In genomic region chr17:64001763-64002529, GRCh38 we compare ENCODE assay signal across 12 cellular contexts. TPM values are rescaled to one million over a fixed set of nuclear protein-coding genes. Genes with fewer than 3 reads are reported as not detected.
A peak's percentile ranks its signal among the peaks of the same experiment; 100 is the strongest.
DNase-seq lines count a peak whose midpoint lies in the region; ATAC-seq and TF ChIP-seq lines count a peak whose summit lies in the region.
"Had no signal": no experiment of that assay in that cellular context is flagged by ENCODE, and none has a peak within 500 bp of the region (broad histone marks: within the 10 kb centered on the region; RNA-seq: fewer than 3 reads in every experiment).

No MANE protein-coding gene starts in this region.

- H3K36me3 Mint-ChIP-seq in H9 (ENCODE audit: insufficient read depth in 1 of 3, low read depth in 3 of 3) = 0 out of 7 replicates have a peak, but pooled peaks cover 0 to 2% (median 0%) of the 10 kb centered on the region in 3 experiments
- H3K36me3 Mint-ChIP-seq in naive thymus-derived CD4-positive, alpha-beta T cell = peaks cover 0 to 11% (median 0%) of the 10 kb centered on the region in 5 donors
- H3K36me3 Mint-ChIP-seq in activated T-helper 17 cell treated with anti-CD3 and anti-CD28 coated beads, Interleukin-2, amount 50 U/mL, for 72 hours (ENCODE audit: low read depth) = peaks cover 32% of the 10 kb centered on the region

- WGBS in H9 (ENCODE audit: extremely low coverage, insufficient read length, low lambda C conversion rate) = no CpG with 5 or more reads among the region's 14 CpGs
- WGBS in prostate gland = 85% methylated on average over 14 of the region's 14 CpGs

- H2BK20ac ChIP-seq in H9 (ENCODE audit: low read depth, low read length, poor library complexity, severe bottlenecking) = no peak overlapping the region

- no peak overlapping the region for H3K4me3 Mint-ChIP-seq in H9
- H3K4me3 Mint-ChIP-seq in naive thymus-derived CD4-positive, alpha-beta T cell = no peak overlapping the region
- H3K4me3 Mint-ChIP-seq in activated T-helper 17 cell treated with anti-CD3 and anti-CD28 coated beads, Interleukin-2, amount 50 U/mL, for 72 hours = no peak overlapping the region

- DNase-seq in H9 (peak; percentile 33), epithelial cell of esophagus (ENCODE audit: low read depth) (peak; percentile 61), prostate gland (ENCODE audit: low spot score) (no peak), NOMO-1 (lab: John Stamatoyannopoulos, UW; ENCODE audit: unreplicated experiment in 2 of 2) (no peak)
- no peak for DNase-seq in naive thymus-derived CD4-positive, alpha-beta T cell
- DNase-seq in NK-92 treated with Interleukin-12 subunit alpha and Interleukin-12 subunit beta, amount 100 ng/mL, for 24 hours (lab: John Stamatoyannopoulos, UW) = no peak
- DNase-seq: cortex of kidney, KG1, NCI-H345 had no signal

- H3K56ac ChIP-seq in H9 (ENCODE audit: insufficient read length, low read depth, low read length) = no peak overlapping the region

- POLR2A ChIA-PET in naive thymus-derived CD4-positive, alpha-beta T cell (lab: Charles Lee) = interaction anchor here (0.5 to 7.3 kb wide), 5 partner anchors 15 to 114 kb away, joined by 3 to 58 read pairs (median 8); partner anchors contain the start of gene ICAM2

- H3K4me1 Mint-ChIP-seq in H9 = peaks cover 9 to 25% of the 10 kb centered on the region in 2 experiments
- H3K4me1 Mint-ChIP-seq in naive thymus-derived CD4-positive, alpha-beta T cell = peaks cover 32 to 50% (median 38%) of the 10 kb centered on the region in 7 donors
- peaks cover 11% of the 10 kb centered on the region for H3K4me1 Mint-ChIP-seq in activated T-helper 17 cell treated with anti-CD3 and anti-CD28 coated beads, Interleukin-2, amount 50 U/mL, for 72 hours

- no peak overlapping the region for H4K91ac ChIP-seq in H9 (ENCODE audit: insufficient read length, low read depth, low read length)

- H3K9me3 Mint-ChIP-seq in H9 = no peaks in the 10 kb centered on the region; a peak in 1 of 5 replicates
- no peaks in the 10 kb centered on the region for H3K9me3 Mint-ChIP-seq in naive thymus-derived CD4-positive, alpha-beta T cell
- H3K9me3 Mint-ChIP-seq in activated T-helper 17 cell treated with anti-CD3 and anti-CD28 coated beads, Interleukin-2, amount 50 U/mL, for 72 hours = no peaks in the 10 kb centered on the region

- peaks cover 11% of the 10 kb centered on the region for H3K23me2 ChIP-seq in H9 (ENCODE audit: insufficient read length, low read depth, low read length, poor library complexity, severe bottlenecking)

- no peak overlapping the region for H2BK5ac ChIP-seq in H9 (ENCODE audit: insufficient read length, low read length)

- peaks cover 11% of the 10 kb centered on the region; the same call in 1 of the 2 replicates for H3K27me3 ChIP-seq in ACC112 (ENCODE audit: insufficient read depth, low read length)
- H3K27me3 ChIP-seq in H9 (ENCODE audit: insufficient read depth, low read length) = peaks cover 3% of the 10 kb centered on the region; the same call in 1 of the 2 replicates
- H3K27me3 ChIP-seq in naive thymus-derived CD4-positive, alpha-beta T cell (ENCODE audit: control insufficient read depth in 2 of 2, insufficient read depth in 2 of 2, low read length in 2 of 2) = no peaks in the 10 kb centered on the region
- H3K27me3 ChIP-seq in prostate gland (replicated peaks; ENCODE audit: insufficient read depth) = no peaks in the 10 kb centered on the region
- H3K27me3 ChIP-seq: Peyer's patch had no signal

- H2BK15ac ChIP-seq in H9 (ENCODE audit: low read depth, low read length) = no peak overlapping the region

- peaks cover 29% of the 10 kb centered on the region for H3K4me1 ChIP-seq in ACC112 (ENCODE audit: control insufficient read depth, insufficient read depth, low read length, unreplicated experiment)
- 0 out of 2 replicates have a peak, but pooled peaks cover 3% of the 10 kb centered on the region for H3K4me1 ChIP-seq in H9 (ENCODE audit: insufficient read depth, low read length)
- peaks cover 19 to 24% of the 10 kb centered on the region in 2 donors for H3K4me1 ChIP-seq in naive thymus-derived CD4-positive, alpha-beta T cell (ENCODE audit: control insufficient read depth in 2 of 2, insufficient read depth in 2 of 2, low read length in 2 of 2)
- no peaks in the 10 kb centered on the region for H3K4me1 ChIP-seq in prostate gland (replicated peaks)

- H2AFZ ChIP-seq in ACC112 (ENCODE audit: low read length, unreplicated experiment) = no peak overlapping the region
- H2AFZ ChIP-seq in H9 (ENCODE audit: low read length) = no peak overlapping the region

- H3K79me2 ChIP-seq in ACC112 (ENCODE audit: control insufficient read depth, insufficient read depth, low read length, unreplicated experiment) (no peaks in the 10 kb centered on the region), H9 (ENCODE audit: insufficient read depth, low read length) (no peaks in the 10 kb centered on the region)

- no peak overlapping the region for H2BK12ac ChIP-seq in H9 (ENCODE audit: insufficient read length, low read depth, low read length)

- H4K20me1 ChIP-seq in H9 (ENCODE audit: control insufficient read depth, insufficient read depth, insufficient read length) = no peaks in the 10 kb centered on the region

- no peak overlapping the region for H4K8ac ChIP-seq in H9 (replicated peaks; ENCODE audit: insufficient read length, low read depth, low read length)

- no peak overlapping the region for H3K4me2 ChIP-seq in H9 (ENCODE audit: insufficient read depth, insufficient read length, low read length)

- H2BK120ac ChIP-seq in H9 (ENCODE audit: low read depth, low read length, poor library complexity, severe bottlenecking) = no peak overlapping the region

- TF ChIP-seq CTCF in H9 (conservative IDR thresholded peaks at IDR 0.05) (no peak), epithelial cell of esophagus (IDR thresholded peaks at IDR 0.05; ENCODE audit: insufficient read depth, low read depth, low read length, missing control alignments) (no peak), prostate gland (IDR thresholded peaks at IDR 0.05) (no peak)

- no peak overlapping the region for H3T11ph ChIP-seq in H9 (ENCODE audit: low read length)

- intact Hi-C loops in naive thymus-derived CD4-positive, alpha-beta T cell (cut with micrococcal nuclease) = no loop called here
- intact Hi-C loops in prostate gland (cut with DNase I) = no loop called here

- no peak overlapping the region for H3K27ac Mint-ChIP-seq in H9
- peak overlapping the region in 6 of 9 donors; percentile 18 to 75 (median 56) for H3K27ac Mint-ChIP-seq in naive thymus-derived CD4-positive, alpha-beta T cell
- no peak overlapping the region for H3K27ac Mint-ChIP-seq in activated T-helper 17 cell treated with anti-CD3 and anti-CD28 coated beads, Interleukin-2, amount 50 U/mL, for 72 hours

- no peak overlapping the region; the same call in 1 of the 2 replicates for H3K14ac ChIP-seq in H9 (ENCODE audit: insufficient read depth, low read length)

- no peak overlapping the region for H3K4ac ChIP-seq in H9 (ENCODE audit: low read depth, low read length)

- H3K9ac ChIP-seq in H9 (ENCODE audit: extremely low read depth, insufficient read length, low read length) = no peak overlapping the region

- no peaks in the 10 kb centered on the region for H3K9me3 ChIP-seq in H9 (ENCODE audit: control insufficient read depth, low read depth, low read length)
- H3K9me3 ChIP-seq in naive thymus-derived CD4-positive, alpha-beta T cell (ENCODE audit: control insufficient read depth in 2 of 3, low read length in 3 of 3) = no peaks in the 10 kb centered on the region
- no peaks in the 10 kb centered on the region for H3K9me3 ChIP-seq in prostate gland
- H3K9me3 ChIP-seq: Peyer's patch had no signal

- CTCF ChIA-PET in naive thymus-derived CD4-positive, alpha-beta T cell (lab: Charles Lee) = interaction anchor here (1.7 to 2.3 kb wide), 2 partner anchors 11 to 24 kb away, joined by 5 to 7 read pairs; no protein-coding TSS in a partner anchor

- no peak for TF ChIP-seq POLR2A in prostate gland (IDR thresholded peaks at IDR 0.05)

- H3K18ac ChIP-seq in H9 (ENCODE audit: insufficient read length, low read depth, low read length) = no peak overlapping the region

- H3K79me1 ChIP-seq in H9 (ENCODE audit: insufficient read depth, low read depth, low read length, poor library complexity, severe bottlenecking) = no peaks in the 10 kb centered on the region

- no peak overlapping the region for H3K4me3 ChIP-seq in ACC112 (ENCODE audit: low read depth, low read length)
- no peak overlapping the region for H3K4me3 ChIP-seq in epithelial cell of esophagus (ENCODE audit: low read length)
- H3K4me3 ChIP-seq in naive thymus-derived CD4-positive, alpha-beta T cell (ENCODE audit: low read length) = no peak overlapping the region
- H3K4me3 ChIP-seq in prostate gland = no peak overlapping the region
- H3K4me3 ChIP-seq: Peyer's patch had no signal

- peaks cover 32% of the 10 kb centered on the region for H3K27me3 Mint-ChIP-seq in H9 (ENCODE audit: low read depth)
- H3K27me3 Mint-ChIP-seq in naive thymus-derived CD4-positive, alpha-beta T cell = peaks cover 0 to 6% (median 0%) of the 10 kb centered on the region in 5 donors
- no peaks in the 10 kb centered on the region for H3K27me3 Mint-ChIP-seq in activated T-helper 17 cell treated with anti-CD3 and anti-CD28 coated beads, Interleukin-2, amount 50 U/mL, for 72 hours

- H3K23ac ChIP-seq in H9 (ENCODE audit: insufficient read length, low read depth, low read length) = no peak overlapping the region

- no peak for ATAC-seq in naive thymus-derived CD4-positive, alpha-beta T cell
- ATAC-seq in activated T-helper 17 cell treated with anti-CD3 and anti-CD28 coated beads, Interleukin-2, amount 50 U/mL, for 72 hours (replicated peaks) = no peak

- H2AK5ac ChIP-seq in H9 (ENCODE audit: insufficient read length, low read length) = no peak overlapping the region

- H4K5ac ChIP-seq in H9 (ENCODE audit: insufficient read length, low read depth, low read length) = no peak overlapping the region

- H3K36me3 ChIP-seq in ACC112 (ENCODE audit: insufficient read depth, low read length) (no peaks in the 10 kb centered on the region), prostate gland (no peaks in the 10 kb centered on the region)
- H3K36me3 ChIP-seq in naive thymus-derived CD4-positive, alpha-beta T cell (ENCODE audit: control insufficient read depth in 2 of 3, insufficient read depth in 3 of 3, low read length in 3 of 3) = peaks cover 7 to 55% (median 16%) of the 10 kb centered on the region in 3 experiments
- H3K36me3 ChIP-seq: Peyer's patch had no signal

- H3K27ac ChIP-seq in ACC112 (ENCODE audit: low read depth, low read length) (peak overlapping the region; percentile 55), H9 (ENCODE audit: insufficient read length, low read depth, low read length) (no peak overlapping the region), prostate gland (no peak overlapping the region)
- no peak overlapping the region for H3K27ac ChIP-seq in naive thymus-derived CD4-positive, alpha-beta T cell (ENCODE audit: low read depth, low read length)

RNA-seq across cellular contexts. Expression of gene PRR29, which starts 3.8 kb away (rescaled TPM):
- 0.87 and 1.5 TPM in 2 replicates for total RNA-seq in H9 (2021)
- total RNA-seq in naive thymus-derived CD4-positive, alpha-beta T cell = 1 to 10 TPM in 1 of 5 experiments, under 1 TPM in 2, not detected in 2; 0.29 to 2.8 (median 0.40) TPM
- polyA plus RNA-seq in naive thymus-derived CD4-positive, alpha-beta T cell = 1 to 10 TPM; 5.5 to 6.0 TPM
- under 1 TPM; 0.09 to 0.74 TPM for total RNA-seq in prostate gland
- total RNA-seq in activated T-helper 17 cell treated with anti-CD3 and anti-CD28 coated beads, Interleukin-2, amount 50 U/mL, for 72 hours = 1 to 10 TPM; 2.9 to 3.2 TPM

RNA-seq across cellular contexts. Expression of gene ICAM2, which starts 18.5 kb away (rescaled TPM):
- 0.28 and 0.35 TPM in 2 replicates for total RNA-seq in H9 (2021)
- total RNA-seq in naive thymus-derived CD4-positive, alpha-beta T cell = 100 to 1,000 TPM in 2 of 5 experiments, 10 to 100 TPM in 3; 60.9 to 132 (median 92.3) TPM
- polyA plus RNA-seq in naive thymus-derived CD4-positive, alpha-beta T cell = 100 to 1,000 TPM; 400 to 414 TPM
- 10 to 100 TPM in 1 of 2 donors, 1 to 10 TPM in 1; 7.3 to 12.6 TPM for total RNA-seq in prostate gland
- 10 to 100 TPM; 43.0 to 54.9 TPM for total RNA-seq in activated T-helper 17 cell treated with anti-CD3 and anti-CD28 coated beads, Interleukin-2, amount 50 U/mL, for 72 hours

RNA-seq across cellular contexts. Expression of gene SCN4A, which starts 29.2 kb away (rescaled TPM):
- 5.0 and 5.8 TPM in 2 replicates for total RNA-seq in H9 (2021)
- under 1 TPM in 4 of 5 experiments, not detected in 1; 0.03 to 0.15 (median 0.07) TPM for total RNA-seq in naive thymus-derived CD4-positive, alpha-beta T cell
- not detected for polyA plus RNA-seq in naive thymus-derived CD4-positive, alpha-beta T cell
- total RNA-seq in prostate gland = under 1 TPM; 0.23 TPM
- total RNA-seq in activated T-helper 17 cell treated with anti-CD3 and anti-CD28 coated beads, Interleukin-2, amount 50 U/mL, for 72 hours = under 1 TPM; 0.32 to 0.37 TPM

Comparison
In these comparisons a context has a peak if more than half of its experiments do, and no peak if none do; other contexts are left out.
1. DNase-seq: peak in H9 (single experiment) and epithelial cell of esophagus (single experiment); none in naive thymus-derived CD4-positive, alpha-beta T cell (0 of 9), prostate gland (single experiment), NK-92 treated with Interleukin-12 subunit alpha and Interleukin-12 subunit beta, amount 100 ng/mL, for 24 hours (single experiment) and NOMO-1 (0 of 2).
2. H3K27ac Mint-ChIP-seq: peak in naive thymus-derived CD4-positive, alpha-beta T cell (6 of 9); none in H9 (0 of 3) and activated T-helper 17 cell treated with anti-CD3 and anti-CD28 coated beads, Interleukin-2, amount 50 U/mL, for 72 hours (single experiment).